Comparison of ENCODE assay signal across 1 cellular context in genomic region chr11:64566042-64566914, GRCh38.
TF ChIP-seq lines count a peak whose summit lies in the region.

No MANE protein-coding gene starts in this region.

TF ChIP-seq in K562, 482 proteins besides CTCF, POLR2A, EP300 and RAD21 (continued from another document and continues in another):
- TF ChIP-seq PRDM10 (IDR thresholded peaks at IDR 0.05; ENCODE audit: partially characterized antibody) (no peak), BHLHE40 (IDR thresholded peaks at IDR 0.05; ENCODE audit: low read length) (peak; percentile 72), RFX7 (CRISPR knock-in tag; IDR thresholded peaks at IDR 0.05) (no peak), THRA (IDR thresholded peaks at IDR 0.05) (no peak), EGR1 (conservative IDR thresholded peaks at IDR 0.05) (no peak), ZNF232 (CRISPR knock-in tag; IDR thresholded peaks at IDR 0.05) (no peak), TFAP4 (CRISPR knock-in tag; IDR thresholded peaks at IDR 0.05; ENCODE audit: borderline replicate concordance) (peak; percentile 25; the same call in 1 of the 2 replicates), DACH1 (IDR thresholded peaks at IDR 0.05; ENCODE audit: partially characterized antibody) (no peak), MLLT1 (IDR thresholded peaks at IDR 0.05) (no peak), ZNF175 (CRISPR knock-in tag; IDR thresholded peaks at IDR 0.05; ENCODE audit: low read depth) (no peak), ETV5 (CRISPR knock-in tag; IDR thresholded peaks at IDR 0.05; ENCODE audit: low read depth) (no peak), CCAR2 (IDR thresholded peaks at IDR 0.05; ENCODE audit: low read depth, low read length) (no peak), ARHGAP35 (IDR thresholded peaks at IDR 0.05; ENCODE audit: partially characterized antibody) (no peak), MLX (CRISPR knock-in tag; conservative IDR thresholded peaks at IDR 0.05) (no peak), CEBPG (CRISPR knock-in tag; IDR thresholded peaks at IDR 0.05) (peak; percentile 94), CEBPG (tag; conservative IDR thresholded peaks at IDR 0.05 in 1 of 2, IDR thresholded peaks at IDR 0.05 in 1 of 2) (peak; percentile 98 to 99), EWSR1 (IDR thresholded peaks at IDR 0.05; ENCODE audit: borderline replicate concordance, low read depth, partially characterized antibody) (no peak), PRPF4 (IDR thresholded peaks at IDR 0.05; ENCODE audit: insufficient read depth, low read depth, low read length, poor library complexity, severe bottlenecking) (no peak), ZBTB11 (CRISPR knock-in tag; IDR thresholded peaks at IDR 0.05) (no peak), FOXA1 (IDR thresholded peaks at IDR 0.05; ENCODE audit: borderline replicate concordance) (no peak), U2AF1 (optimal IDR thresholded peaks at IDR 0.05; ENCODE audit: low read depth, low read length) (no peak), THRB (CRISPR knock-in tag; conservative IDR thresholded peaks at IDR 0.05) (no peak), TRIM24 (IDR thresholded peaks at IDR 0.05) (peak in 1 of 2 experiments; percentile 44; a peak in 1 of 4 replicates), CBFB (CRISPR knock-in tag; IDR thresholded peaks at IDR 0.05) (no peak), ZBTB8A (IDR thresholded peaks at IDR 0.05; ENCODE audit: partially characterized antibody) (no peak), BACH1 (tag; IDR thresholded peaks at IDR 0.05) (no peak), NR2C2 (CRISPR knock-in tag; IDR thresholded peaks at IDR 0.05) (no peak), NR2C2 (tag; IDR thresholded peaks at IDR 0.05) (0 out of 2 replicates have a peak, but pooled peaks have one; percentile 34), CBX5 (IDR thresholded peaks at IDR 0.05; ENCODE audit: borderline replicate concordance, low read depth) (no peak), ARNT (IDR thresholded peaks at IDR 0.05) (no peak), ESRRA (IDR thresholded peaks at IDR 0.05; ENCODE audit: borderline replicate concordance, low read depth) (peak; percentile 83), ZNF740 (CRISPR knock-in tag; IDR thresholded peaks at IDR 0.05) (no peak), ZNF740 (tag; IDR thresholded peaks at IDR 0.05) (no peak), GTF3C2 (IDR thresholded peaks at IDR 0.05; ENCODE audit: borderline replicate concordance, extremely low read depth, insufficient read length) (no peak), ZFP36 (IDR thresholded peaks at IDR 0.05; ENCODE audit: low read depth, low read length, partially characterized antibody) (no peak), ZKSCAN3 (CRISPR knock-in tag; IDR thresholded peaks at IDR 0.05) (no peak), ZBTB1 (CRISPR knock-in tag; IDR thresholded peaks at IDR 0.05; ENCODE audit: borderline replicate concordance, low read depth) (no peak), CTBP1 (IDR thresholded peaks at IDR 0.05; ENCODE audit: borderline replicate concordance) (peak; percentile 71; the same call in 1 of the 2 replicates), PHB2 (IDR thresholded peaks at IDR 0.05; ENCODE audit: low read depth) (no peak), POLR3G (IDR thresholded peaks at IDR 0.05; ENCODE audit: extremely low read depth, insufficient read length, insufficient replicate concordance) (no peak), ZSCAN32 (CRISPR knock-in tag; IDR thresholded peaks at IDR 0.05) (peak; percentile 89), ATF1 (CRISPR knock-in tag; IDR thresholded peaks at IDR 0.05) (no peak), ATF1 (tag; IDR thresholded peaks at IDR 0.05) (peak; percentile 84), LARP7 (IDR thresholded peaks at IDR 0.05) (no peak), FOXK2 (conservative IDR thresholded peaks at IDR 0.05 in 1 of 2, IDR thresholded peaks at IDR 0.05 in 1 of 2; ENCODE audit: low read depth in 2 of 2) (peak; percentile 78 to 79), BCOR (IDR thresholded peaks at IDR 0.05) (no peak), TEAD4 (IDR thresholded peaks at IDR 0.05; ENCODE audit: low read length) (no peak; the same call in 1 of the 2 replicates), TEAD4 (CRISPR knock-in tag; IDR thresholded peaks at IDR 0.05; ENCODE audit: borderline replicate concordance) (no peak), ZNF165 (CRISPR knock-in tag; IDR thresholded peaks at IDR 0.05; ENCODE audit: borderline replicate concordance) (no peak), NRF1 (conservative IDR thresholded peaks at IDR 0.05 in 1 of 2, IDR thresholded peaks at IDR 0.05 in 1 of 2) (peak; percentile 42 to 55; a peak in 3 of 4 replicates), HOXB6 (CRISPR knock-in tag; IDR thresholded peaks at IDR 0.05; ENCODE audit: borderline replicate concordance) (no peak), ZNF140 (CRISPR knock-in tag; IDR thresholded peaks at IDR 0.05) (no peak), CREB1 (IDR thresholded peaks at IDR 0.05) (peak; percentile 42; the same call in 1 of the 2 replicates), CREB1 (CRISPR knock-in tag; IDR thresholded peaks at IDR 0.05) (no peak; the same call in 1 of the 2 replicates), FOXJ3 (CRISPR knock-in tag; IDR thresholded peaks at IDR 0.05) (no peak)
